25 cellular contexts compared by ENCODE assay signal in genomic region chr3:43797794-43798193, GRCh38.
"Had no signal": no experiment of that assay in that cellular context is flagged by ENCODE, and none has a peak within 500 bp of the region (broad histone marks: within the 10 kb centered on the region; RNA-seq: fewer than 3 reads in every experiment).

No MANE protein-coding gene starts in this region.

- H3K9me3 Mint-ChIP-seq: dendritic cell treated with granulocyte-macrophage colony-stimulating factor and Interleukin-4, amounts not matched to agents 40 ng/mL and 50 ng/mL, for 4 days; effector memory CD8-positive, alpha-beta T cell; immature natural killer cell had no signal

- H3K36me3 Mint-ChIP-seq: immature natural killer cell, mesothelial cell of epicardium, naive B cell had no signal

- H3K36me3 ChIP-seq: colonic mucosa, esophagus squamous epithelium, gastrocnemius medialis, heart right ventricle, left lung, lower lobe of right lung had no signal

- H3K27me3 ChIP-seq: colonic mucosa, gastrocnemius medialis, left lung had no signal

- H3K27ac Mint-ChIP-seq: dendritic cell treated with granulocyte-macrophage colony-stimulating factor and Interleukin-4, amounts not matched to agents 40 ng/mL and 50 ng/mL, for 4 days; effector memory CD8-positive, alpha-beta T cell; immature natural killer cell; mesothelial cell of epicardium; naive B cell had no signal

- H3K4me3 ChIP-seq: colonic mucosa, esophagus squamous epithelium, gastrocnemius medialis, heart right ventricle, left lung, lower lobe of right lung, mucosa of descending colon had no signal

- ATAC-seq: effector memory CD8-positive, alpha-beta T cell; gastrocnemius medialis; heart right ventricle; left colon; left lung; left ventricle myocardium superior; lower lobe of right lung; mucosa of descending colon had no signal

- H3K4me1 ChIP-seq: colonic mucosa, esophagus squamous epithelium, gastrocnemius medialis, heart right ventricle, left lung, lower lobe of right lung had no signal

- H3K27ac ChIP-seq: colonic mucosa, esophagus squamous epithelium, gastrocnemius medialis, heart right ventricle, left lung, lower lobe of right lung had no signal

- H3K4me3 Mint-ChIP-seq: dendritic cell treated with granulocyte-macrophage colony-stimulating factor and Interleukin-4, amounts not matched to agents 40 ng/mL and 50 ng/mL, for 4 days; effector memory CD8-positive, alpha-beta T cell; immature natural killer cell; mesothelial cell of epicardium; naive B cell had no signal

- H3K4me1 Mint-ChIP-seq: immature natural killer cell, mesothelial cell of epicardium, naive B cell had no signal

- H3K9me3 ChIP-seq: colonic mucosa, esophagus squamous epithelium, gastrocnemius medialis, lower lobe of right lung had no signal

- DNase-seq: colonic mucosa; cortex of kidney; effector CD8-positive, alpha-beta T cell; effector memory CD8-positive, alpha-beta T cell; esophagus squamous epithelium; foreskin fibroblast; foreskin melanocyte; gastrocnemius medialis; glutamatergic neuron; head of caudate nucleus; heart right ventricle; hippocampal formation; immature natural killer cell; islet precursor cell; kidney; kidney glomerular epithelial cell; left colon; left lung; left ventricle myocardium superior; lower lobe of right lung; mesenchymal stem cell; mucosa of descending colon; naive B cell had no signal
